9 cellular contexts compared by ENCODE assay signal in genomic region chr7:127254163-127254684, GRCh38. TPM values are rescaled to one million over a fixed set of nuclear protein-coding genes. Genes with fewer than 3 reads are reported as not detected.
DNase-seq lines count a peak whose midpoint lies in the region; ATAC-seq and TF ChIP-seq lines count a peak whose summit lies in the region.
"Had no signal": no experiment of that assay in that cellular context is flagged by ENCODE, and none has a peak within 500 bp of the region (broad histone marks: within the 10 kb centered on the region; RNA-seq: fewer than 3 reads in every experiment).

No MANE protein-coding gene starts in this region.

- H3K27ac ChIP-seq in spleen (no peak overlapping the region), transverse colon (peak overlapping the region in 2 of 4 donors; percentile 67 to 72)

- peak overlapping the region; percentile 82 for H3K4me3 Mint-ChIP-seq in T-helper 2 cell treated with Interferon-gamma antibody and Interleukin-4, amounts not matched to agents 5 μg/mL and 100 μg/mL, for 36 hours
- H3K4me3 Mint-ChIP-seq in T-cell = peak overlapping the region; percentile 84 to 85 (median 84)
- no peak overlapping the region for H3K4me3 Mint-ChIP-seq in stimulated activated naive CD8-positive, alpha-beta T cell treated with anti-CD3 and anti-CD28 coated beads, Interleukin-15, amount 100 ng/mL, for 72 hours

- H3K4me3 ChIP-seq in iPS-11a (ENCODE audit: low read depth, low read length) (peak overlapping the region; percentile 2), spleen (peak overlapping the region in 7 of 8 donors; percentile 69 to 86 (median 81)), transverse colon (peak overlapping the region in 2 of 4 donors; percentile 57 to 85)

- CTCF ChIA-PET in T-cell (lab: Charles Lee) = interaction anchor here (0.6 to 1.5 kb wide), 8 partner anchors 8 to 188 kb away, joined by 3 to 5 read pairs (median 3); no protein-coding TSS in a partner anchor

- H3K9me3 ChIP-seq in spleen (no peaks in the 10 kb centered on the region), transverse colon (no peaks in the 10 kb centered on the region)

- H3K27me3 ChIP-seq in spleen (replicated peaks in 1 of 7) = peaks cover 0 to 90% (median 47%) of the 10 kb centered on the region in 7 donors
- H3K27me3 ChIP-seq in transverse colon = peaks cover 45% of the 10 kb centered on the region

- peak in 4 of 11 experiments; percentile 2 to 50 (median 23) for TF ChIP-seq CTCF in spleen (IDR thresholded peaks at IDR 0.05 in 8 of 11, conservative IDR thresholded peaks at IDR 0.05 in 3 of 11)
- TF ChIP-seq CTCF in GM13976 (IDR thresholded peaks at IDR 0.05; ENCODE audit: borderline replicate concordance, control extremely low read depth, extremely low read depth, insufficient read depth, missing control alignments) = no peak
- peak in 2 of 5 experiments; percentile 4 to 16 for TF ChIP-seq CTCF in transverse colon (IDR thresholded peaks at IDR 0.05)

- H3K36me3 Mint-ChIP-seq in T-helper 2 cell treated with Interferon-gamma antibody and Interleukin-4, amounts not matched to agents 5 μg/mL and 100 μg/mL, for 36 hours (ENCODE audit: low read depth) = no peaks in the 10 kb centered on the region
- no peaks in the 10 kb centered on the region for H3K36me3 Mint-ChIP-seq in T-cell

- H3K36me3 ChIP-seq in spleen (no peaks in the 10 kb centered on the region), transverse colon (no peaks in the 10 kb centered on the region)

- ATAC-seq in T-cell (replicated peaks in 1 of 4) = no peak
- ATAC-seq in stimulated activated naive CD8-positive, alpha-beta T cell treated with anti-CD3 and anti-CD28 coated beads, Interleukin-15, amount 100 ng/mL, for 72 hours = no peak

- intact Hi-C loops in spleen (cut with DNase I; ENCODE audit: low total_unique reads) = no loop called here
- intact Hi-C loops in transverse colon (cut with DNase I; ENCODE audit: low total_unique reads) = no loop called here

- peaks cover 3% of the 10 kb centered on the region for H3K9me3 Mint-ChIP-seq in T-helper 2 cell treated with Interferon-gamma antibody and Interleukin-4, amounts not matched to agents 5 μg/mL and 100 μg/mL, for 36 hours
- peaks cover 0 to 3% (median 0%) of the 10 kb centered on the region in 3 donors for H3K9me3 Mint-ChIP-seq in T-cell
- peaks cover 3 to 4% of the 10 kb centered on the region in 2 donors for H3K9me3 Mint-ChIP-seq in stimulated activated naive CD8-positive, alpha-beta T cell treated with anti-CD3 and anti-CD28 coated beads, Interleukin-15, amount 100 ng/mL, for 72 hours

- peaks cover 9% of the 10 kb centered on the region for H3K4me1 Mint-ChIP-seq in T-helper 2 cell treated with Interferon-gamma antibody and Interleukin-4, amounts not matched to agents 5 μg/mL and 100 μg/mL, for 36 hours (ENCODE audit: low read depth)
- peaks cover 32 to 35% (median 34%) of the 10 kb centered on the region in 3 donors for H3K4me1 Mint-ChIP-seq in T-cell
- peaks cover 24% of the 10 kb centered on the region for H3K4me1 Mint-ChIP-seq in stimulated activated naive CD8-positive, alpha-beta T cell treated with anti-CD3 and anti-CD28 coated beads, Interleukin-15, amount 100 ng/mL, for 72 hours

- TF ChIP-seq POLR2A in spleen (IDR thresholded peaks at IDR 0.05) (no peak), transverse colon (IDR thresholded peaks at IDR 0.05) (no peak)

- POLR2A ChIA-PET in T-cell (lab: Charles Lee) = interaction anchor here in 1 of 2 donors (0.6 kb wide), 1 partner anchor 12 kb away, joined by 3 read pairs; no protein-coding TSS in a partner anchor

- H3K4me1 ChIP-seq in spleen = peaks cover 17 to 42% (median 33%) of the 10 kb centered on the region in 6 donors
- H3K4me1 ChIP-seq in transverse colon = peaks cover 9 to 30% (median 23%) of the 10 kb centered on the region in 4 donors

- peaks cover 75% of the 10 kb centered on the region for H3K27me3 Mint-ChIP-seq in T-helper 2 cell treated with Interferon-gamma antibody and Interleukin-4, amounts not matched to agents 5 μg/mL and 100 μg/mL, for 36 hours (ENCODE audit: low read depth)
- peaks cover 62 to 68% of the 10 kb centered on the region in 2 donors for H3K27me3 Mint-ChIP-seq in T-cell
- H3K27me3 Mint-ChIP-seq in stimulated activated naive CD8-positive, alpha-beta T cell treated with anti-CD3 and anti-CD28 coated beads, Interleukin-15, amount 100 ng/mL, for 72 hours = peaks cover 95% of the 10 kb centered on the region

- WGBS in spleen, 5 donors = 11 to 20% (median 13%) methylated on average over 10 to 11 of the region's 11 CpGs
- 8 to 14% methylated on average over 5 to 11 of the region's 11 CpGs for WGBS in transverse colon (ENCODE audit: low coverage in 1 of 2), 2 donors

- in situ Hi-C loops in GM13976 (cut with MboI; ENCODE audit: low sequenced_read_pairs, unreplicated experiment) (no loop called here), transverse colon (cut with MboI; ENCODE audit: low pct_ligation_motif_present in 1 of 4, low pct_unique_long_range_greater_than_20kb in 1 of 4, low sequenced_read_pairs in 3 of 4) (no loop called here)

- no peak for DNase-seq in T-helper 2 cell treated with Interferon-gamma antibody and Interleukin-4, amounts not matched to agents 5 μg/mL and 100 μg/mL, for 36 hours (ENCODE audit: low spot score)
- DNase-seq in T-helper 2 cell (no peak), T-cell (no peak), spleen (no peak), GM13976 (ENCODE audit: low spot score) (no peak), transverse colon (no peak)
- no peak for DNase-seq in stimulated activated naive CD8-positive, alpha-beta T cell treated with anti-CD3 and anti-CD28 coated beads, Interleukin-15, amount 100 ng/mL, for 72 hours

- TF ChIP-seq EP300 in transverse colon (IDR thresholded peaks at IDR 0.05; ENCODE audit: low read depth) = no peak

- no peak overlapping the region for H3K27ac Mint-ChIP-seq in T-helper 2 cell treated with Interferon-gamma antibody and Interleukin-4, amounts not matched to agents 5 μg/mL and 100 μg/mL, for 36 hours
- peak overlapping the region in 1 of 2 donors; percentile 16 for H3K27ac Mint-ChIP-seq in T-cell
- no peak overlapping the region for H3K27ac Mint-ChIP-seq in stimulated activated naive CD8-positive, alpha-beta T cell treated with anti-CD3 and anti-CD28 coated beads, Interleukin-15, amount 100 ng/mL, for 72 hours
- H3K27ac Mint-ChIP-seq: activated naive CD4-positive, alpha-beta T cell treated with anti-CD3 and anti-CD28 coated beads, Interleukin-2, amount 50 U/mL, for 72 hours had no signal

RNA-seq across cellular contexts. Expression of gene GRM8, which starts 1.5 kb away (rescaled TPM):
- total RNA-seq in T-cell = not detected
- total RNA-seq in spleen = under 1 TPM in 2 of 7 donors, not detected in 5; 0.30 to 0.60 TPM
- not detected for polyA plus RNA-seq in spleen
- total RNA-seq in transverse colon = 1 to 10 TPM in 2 of 4 donors, under 1 TPM in 2; 0.68 to 9.7 (median 2.9) TPM
- total RNA-seq: activated naive CD4-positive, alpha-beta T cell treated with anti-CD3 and anti-CD28 coated beads, Interleukin-2, amount 50 U/mL, for 72 hours had no signal

Comparison
In these comparisons a context has a peak if more than half of its experiments do, and no peak if none do; other contexts are left out.
1. H3K4me3 Mint-ChIP-seq: peak in T-helper 2 cell treated with Interferon-gamma antibody and Interleukin-4, amounts not matched to agents 5 μg/mL and 100 μg/mL, for 36 hours (single experiment) and T-cell (3 of 3); none in stimulated activated naive CD8-positive, alpha-beta T cell treated with anti-CD3 and anti-CD28 coated beads, Interleukin-15, amount 100 ng/mL, for 72 hours (0 of 2).